In the genomic region with DNA sequence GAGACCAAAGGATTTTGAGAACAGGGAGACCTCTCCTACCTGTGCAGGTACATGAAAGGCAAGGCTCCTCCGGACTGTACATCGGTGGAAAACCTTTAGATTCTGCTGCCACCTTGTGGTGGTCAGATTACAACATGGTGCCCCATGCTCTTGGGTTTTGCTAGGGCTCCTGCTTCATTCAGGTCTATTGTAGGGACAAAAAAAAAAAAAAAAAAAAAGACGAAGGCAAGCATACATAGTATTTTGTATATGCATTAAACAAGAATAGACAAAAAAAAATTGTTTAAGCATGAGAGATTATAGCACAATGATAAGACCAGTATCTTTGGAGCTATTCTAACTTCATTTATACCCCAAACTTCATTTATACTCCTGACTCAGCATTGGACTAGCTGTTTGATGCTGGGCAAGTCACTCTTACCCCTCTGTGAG, we compare ENCODE assay signal across 8 cellular contexts. TPM values are rescaled to one million over a fixed set of nuclear protein-coding genes. Genes with fewer than 3 reads are reported as not detected.
DNase-seq lines count a peak whose midpoint lies in the region; ATAC-seq and TF ChIP-seq lines count a peak whose summit lies in the region.

No MANE protein-coding gene starts in this region.

- H2AFZ ChIP-seq in GM23248: no peak overlapping the region

- no peak overlapping the region for H3K4me2 ChIP-seq in GM23248 (ENCODE audit: unreplicated experiment)

- H3K9me2 ChIP-seq in GM23248 (ENCODE audit: insufficient read depth): no peaks in the 10 kb centered on the region

- H3K4me1 Mint-ChIP-seq in T-helper 17 cell: peaks cover 19% of the 10 kb centered on the region

- H3K79me2 ChIP-seq in GM23248 (ENCODE audit: insufficient read depth): no peaks in the 10 kb centered on the region

- H3K4me3 ChIP-seq in GM23248 (no peak overlapping the region), NB4 (ENCODE audit: low read depth, low read length) (no peak overlapping the region)

- no peak for TF ChIP-seq POLR2A in NB4 (IDR thresholded peaks at IDR 0.05; ENCODE audit: extremely low read depth, insufficient read length)

- H3K36me3 ChIP-seq in GM23248 (ENCODE audit: low read depth): no peaks in the 10 kb centered on the region

- peak; percentile 29 for DNase-seq in DMS79 (lab: John Stamatoyannopoulos, UW)
- peak; percentile 67 for DNase-seq in GM23248
- DNase-seq in NB4 (ENCODE audit: low read depth): peak; percentile 63
- peak; percentile 14 to 48 (median 19) for DNase-seq in T-helper 17 cell
- peak in 48 of 58 donors; percentile 0 to 70 (median 28) for DNase-seq in anterior cingulate cortex (lab: John Stamatoyannopoulos, UW)
- DNase-seq in hypothalamus (lab: John Stamatoyannopoulos, UW): peak in 43 of 51 donors; percentile 0 to 74 (median 26)
- peak; percentile 24 to 28 for DNase-seq in stimulated activated CD4-positive, alpha-beta T cell treated with anti-CD3 and anti-CD28 coated beads, Interleukin-12 subunit alpha, Interleukin-12 subunit beta, amount 100 ng/mL, for 24 hours (ENCODE audit: low read depth in 2 of 2)

- no peak overlapping the region for H3K27ac Mint-ChIP-seq in T-helper 17 cell

- peaks cover 11% of the 10 kb centered on the region for H3K36me3 Mint-ChIP-seq in T-helper 17 cell (ENCODE audit: low read depth)

- H3F3A ChIP-seq in GM23248 (ENCODE audit: insufficient read depth): 0 out of 2 replicates have a peak, but pooled peaks cover 6% of the 10 kb centered on the region

- TF ChIP-seq CTCF in NB4 (IDR thresholded peaks at IDR 0.05; ENCODE audit: low read depth, low read length): peak; percentile 66

- in situ Hi-C loops in GM23248 (cut with MboI): no loop called here

- peaks cover 48% of the 10 kb centered on the region for H3K27me3 ChIP-seq in GM23248 (replicated peaks; ENCODE audit: insufficient read depth)

- 2 to 4% methylated on average over 3 of the region's 3 CpGs for WGBS in GM23248 (ENCODE audit: low coverage in 1 of 2, low lambda C conversion rate in 2 of 2, missing lambda C conversion rate in 2 of 2), 2 experiments

- peaks cover 69% of the 10 kb centered on the region for H3K27me3 Mint-ChIP-seq in T-helper 17 cell

- H3K4me1 ChIP-seq in GM23248 (ENCODE audit: insufficient read depth): 0 out of 2 replicates have a peak, but pooled peaks cover 3% of the 10 kb centered on the region

- H3K9me3 ChIP-seq in GM23248 (ENCODE audit: low read depth) (no peaks in the 10 kb centered on the region), T-helper 17 cell (ENCODE audit: control insufficient read depth, low read length, poor library complexity, severe bottlenecking) (no peaks in the 10 kb centered on the region)

- no peak overlapping the region for H3K4me3 Mint-ChIP-seq in T-helper 17 cell

- peak; percentile 79 for ATAC-seq in T-helper 17 cell
- ATAC-seq in GM19324 (IDR thresholded peaks at IDR 0.05; ENCODE audit: low FRiP score, unreplicated experiment): no peak

- H4K20me1 ChIP-seq in GM23248 (ENCODE audit: insufficient read depth): no peaks in the 10 kb centered on the region

- no peak overlapping the region for H3K9ac ChIP-seq in GM23248

- no peak overlapping the region for H3K27ac ChIP-seq in GM23248

RNA-seq across cellular contexts. Expression of a gene that starts 27.4 kb away (rescaled TPM):
- 21.1 and 39.0 TPM in 2 replicates for total RNA-seq in GM23248 (2014; rRNA removed; shearing (Covaris generic))
- polyA plus RNA-seq in GM23248 (2016; fragmentation: Nextera tagmentation; extraction: Ambion mirVana): 17.1 and 19.6 TPM in 2 replicates
- total RNA-seq in T-helper 17 cell: 1 to 10 TPM in 1 of 2 donors, under 1 TPM in 1; 0.60 to 1.1 TPM

RNA-seq across cellular contexts. Expression of a gene that starts 34.0 kb away (rescaled TPM):
- total RNA-seq in GM23248 (2014; rRNA removed; shearing (Covaris generic)): 18.3 and 20.7 TPM in 2 replicates
- polyA plus RNA-seq in GM23248 (2016; fragmentation: Nextera tagmentation; extraction: Ambion mirVana): 8.9 and 9.0 TPM in 2 replicates
- total RNA-seq in T-helper 17 cell: 10 to 100 TPM; 14.6 to 17.3 TPM

RNA-seq across cellular contexts. Expression of a gene that starts 57.5 kb away (rescaled TPM):
- not detected in 2 replicates for total RNA-seq in GM23248 (2014; rRNA removed; shearing (Covaris generic))
- polyA plus RNA-seq in GM23248 (2016; fragmentation: Nextera tagmentation; extraction: Ambion mirVana): not detected in 2 replicates
- total RNA-seq in T-helper 17 cell: not detected

Comparison
In these comparisons a context has a peak if more than half of its experiments do, and no peak if none do; other contexts are left out.
1. RNA of a gene that starts 27.4 kb away (total RNA-seq): 21.1 to 39.0 TPM in GM23248; 0.60 to 1.1 TPM in T-helper 17 cell; every median in the first group is over 10 times any median in the second.
2. Peak in every context shown above with its lines, with median percentiles within 50 percentile points of each other: DNase-seq.